22 cellular contexts compared by ENCODE assay signal in the genomic region with DNA sequence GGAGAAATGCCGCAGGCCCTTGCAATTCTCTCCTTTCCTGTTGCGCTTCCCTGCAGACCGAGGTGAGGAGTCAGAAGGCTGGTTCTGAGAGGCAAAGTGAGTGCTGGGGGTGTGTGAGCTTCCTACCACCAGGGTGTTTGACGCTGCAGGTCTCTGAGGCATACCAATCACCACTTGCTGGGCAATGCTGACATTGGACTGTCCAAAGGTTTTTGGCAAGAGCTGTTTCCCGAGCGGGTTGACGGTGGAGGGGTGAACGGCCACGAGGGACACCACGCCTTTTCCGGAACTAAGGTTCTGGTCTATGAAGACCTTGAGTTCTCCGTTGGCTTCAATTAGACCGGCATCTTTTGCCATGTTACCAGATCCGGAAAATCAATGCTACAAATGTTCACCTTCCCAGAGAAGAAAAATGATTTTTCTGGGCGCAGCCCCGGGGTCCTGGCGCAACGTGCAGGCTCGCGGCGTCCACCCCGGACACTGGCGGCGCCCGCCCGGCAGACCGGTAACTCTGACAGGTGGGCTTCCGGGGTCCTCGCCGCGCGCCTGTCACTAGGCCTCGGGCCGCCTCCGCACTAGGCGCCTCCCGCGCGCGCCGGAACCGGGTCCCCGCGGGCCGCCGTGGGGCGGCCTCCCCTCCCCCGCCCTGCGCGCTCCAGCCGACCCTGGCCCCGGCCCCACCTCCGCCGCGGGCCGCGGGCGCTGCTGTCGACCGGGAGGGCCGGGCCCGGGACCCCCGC. TPM values are rescaled to one million over a fixed set of nuclear protein-coding genes. Genes with fewer than 3 reads are reported as not detected.
DNase-seq lines count a peak whose midpoint lies in the region; ATAC-seq and TF ChIP-seq lines count a peak whose summit lies in the region.
"Had no signal": no experiment of that assay in that cellular context is flagged by ENCODE, and none has a peak within 500 bp of the region (broad histone marks: within the 10 kb centered on the region; RNA-seq: fewer than 3 reads in every experiment).

No MANE protein-coding gene starts in this region.

- peak; percentile 9 for DNase-seq in activated gamma-delta T cell (lab: John Stamatoyannopoulos, UW)
- DNase-seq in activated gamma-delta T cell treated with Interleukin-2 at 50 U/mL for 16 hours, result no peak
- no peak for DNase-seq in endothelial cell (ENCODE audit: low spot score)
- peak; percentile 52 for DNase-seq in mesendoderm
- DNase-seq in stomach, result no peak
- no peak for DNase-seq in esophagus squamous epithelium (lab: John Stamatoyannopoulos, UW)
- DNase-seq in NOMO-1 treated with dmso at 0.1 percent for 144 hours (lab: John Stamatoyannopoulos, UW; ENCODE audit: unreplicated experiment), result no peak
- DNase-seq: activated naive CD8-positive, alpha-beta T cell treated with anti-CD3 and anti-CD28 coated beads, Interleukin-2, amount 10 ng/mL, durations not matched to agents 7 days and 5 days; activated T-cell treated with anti-CD3 and anti-CD28 coated beads, Interleukin-2, amount 50 U/mL, for 24 hours; DMS79; foreskin keratinocyte; NCI-H1105 treated with DMSO at 0.1 percent for 48 hours; NCI-H2171 treated with DMSO at 0.1 percent for 48 hours; NCI-H774; SW 1271; upper lobe of right lung had no signal

- TF ChIP-seq POLR2A in stomach (IDR thresholded peaks at IDR 0.05) (no peak), esophagus squamous epithelium (IDR thresholded peaks at IDR 0.05) (no peak)

- H3K56ac ChIP-seq in mesendoderm (ENCODE audit: low read length), result no peak overlapping the region

- H3K4me3 Mint-ChIP-seq in endothelial cell (ENCODE audit: unreplicated experiment), result peak overlapping the region; percentile 56
- H3K4me3 Mint-ChIP-seq: activated naive CD8-positive, alpha-beta T cell treated with anti-CD3 and anti-CD28 coated beads, Interleukin-2, amount 10 ng/mL, durations not matched to agents 7 days and 5 days; activated T-cell treated with anti-CD3 and anti-CD28 coated beads, Interleukin-2, amount 50 U/mL, for 24 hours; stimulated activated memory B cell treated with anti-CD40 and anti-IgM and Interleukin-4, amounts not matched to agents 10 μg/mL and 1 μg/mL and 100 μg/mL, for 72 hours had no signal

- peak overlapping the region; percentile 87 for H3K18ac ChIP-seq in mesendoderm (ENCODE audit: low read length)

- no peak overlapping the region for H3K27ac ChIP-seq in mesendoderm (ENCODE audit: low read depth, low read length)
- H3K27ac ChIP-seq in stomach, result no peak overlapping the region
- no peak overlapping the region for H3K27ac ChIP-seq in esophagus squamous epithelium
- H3K27ac ChIP-seq: foreskin keratinocyte, KMS-11, upper lobe of right lung had no signal

- peaks cover 0 to 9% (median 0%) of the 10 kb centered on the region in 4 donors for H3K9me3 ChIP-seq in stomach
- H3K9me3 ChIP-seq in esophagus squamous epithelium, result no peaks in the 10 kb centered on the region
- H3K9me3 ChIP-seq: upper lobe of right lung had no signal

- H3K4me1 ChIP-seq in mesendoderm (ENCODE audit: control insufficient read depth, low read depth, low read length), result no peaks in the 10 kb centered on the region
- no peaks in the 10 kb centered on the region for H3K4me1 ChIP-seq in stomach
- H3K4me1 ChIP-seq in esophagus squamous epithelium, result no peaks in the 10 kb centered on the region
- H3K4me1 ChIP-seq: foreskin keratinocyte, upper lobe of right lung had no signal

- no peak for TF ChIP-seq EP300 in stomach (IDR thresholded peaks at IDR 0.05)

- peak overlapping the region; percentile 22 for H3K4me2 ChIP-seq in mesendoderm (ENCODE audit: low read length)
- H3K4me2 ChIP-seq: KMS-11 had no signal

- no peak overlapping the region for H4K8ac ChIP-seq in mesendoderm (ENCODE audit: low read depth, low read length)

- H3K36me3 Mint-ChIP-seq in endothelial cell (ENCODE audit: low read depth, unreplicated experiment), result no peaks in the 10 kb centered on the region
- H3K36me3 Mint-ChIP-seq: activated naive CD8-positive, alpha-beta T cell treated with anti-CD3 and anti-CD28 coated beads, Interleukin-2, amount 10 ng/mL, durations not matched to agents 7 days and 5 days; stimulated activated memory B cell treated with anti-CD40 and anti-IgM and Interleukin-4, amounts not matched to agents 10 μg/mL and 1 μg/mL and 100 μg/mL, for 72 hours had no signal

- no peak for TF ChIP-seq CTCF in endothelial cell (IDR thresholded peaks at IDR 0.05; ENCODE audit: unreplicated experiment)
- TF ChIP-seq CTCF in stomach (IDR thresholded peaks at IDR 0.05), result no peak
- TF ChIP-seq CTCF in esophagus squamous epithelium (IDR thresholded peaks at IDR 0.05), result no peak

- no peak overlapping the region for H3K27ac Mint-ChIP-seq in endothelial cell (ENCODE audit: unreplicated experiment)
- H3K27ac Mint-ChIP-seq: activated naive CD8-positive, alpha-beta T cell treated with anti-CD3 and anti-CD28 coated beads, Interleukin-2, amount 10 ng/mL, durations not matched to agents 7 days and 5 days; activated T-cell treated with anti-CD3 and anti-CD28 coated beads, Interleukin-2, amount 50 U/mL, for 24 hours; stimulated activated memory B cell treated with anti-CD40 and anti-IgM and Interleukin-4, amounts not matched to agents 10 μg/mL and 1 μg/mL and 100 μg/mL, for 72 hours had no signal

- intact Hi-C loops in stomach (cut with DNase I; ENCODE audit: low total_unique reads), result no loop called here
- intact Hi-C loops in esophagus squamous epithelium (cut with DNase I), result no loop called here

- H3K4me3 ChIP-seq in mesendoderm (ENCODE audit: low read length) (no peak overlapping the region), stomach (peak overlapping the region; percentile 23 to 33 (median 26)), esophagus squamous epithelium (peak overlapping the region in 1 of 4 donors; percentile 21)
- H3K4me3 ChIP-seq: upper lobe of right lung had no signal

- H2BK15ac ChIP-seq in mesendoderm (replicated peaks; ENCODE audit: low read depth), result no peak overlapping the region

- ATAC-seq in HG03469 (IDR thresholded peaks at IDR 0.05; ENCODE audit: unreplicated experiment), result no peak
- ATAC-seq: foreskin keratinocyte, Panc1, upper lobe of right lung had no signal

- no peaks in the 10 kb centered on the region for H3K4me1 Mint-ChIP-seq in endothelial cell (ENCODE audit: unreplicated experiment)
- H3K4me1 Mint-ChIP-seq: activated naive CD8-positive, alpha-beta T cell treated with anti-CD3 and anti-CD28 coated beads, Interleukin-2, amount 10 ng/mL, durations not matched to agents 7 days and 5 days; stimulated activated memory B cell treated with anti-CD40 and anti-IgM and Interleukin-4, amounts not matched to agents 10 μg/mL and 1 μg/mL and 100 μg/mL, for 72 hours had no signal

- peaks cover 3% of the 10 kb centered on the region for H3K27me3 Mint-ChIP-seq in endothelial cell (ENCODE audit: unreplicated experiment)
- H3K27me3 Mint-ChIP-seq: stimulated activated memory B cell treated with anti-CD40 and anti-IgM and Interleukin-4, amounts not matched to agents 10 μg/mL and 1 μg/mL and 100 μg/mL, for 72 hours had no signal

- H3K9ac ChIP-seq in mesendoderm (ENCODE audit: low read length), result no peak overlapping the region
- H3K9ac ChIP-seq: KMS-11 had no signal

- H4K5ac ChIP-seq in mesendoderm (ENCODE audit: low read length), result no peak overlapping the region

- H3K9me3 Mint-ChIP-seq in endothelial cell (ENCODE audit: unreplicated experiment), result no peaks in the 10 kb centered on the region
- H3K9me3 Mint-ChIP-seq: activated T-cell treated with anti-CD3 and anti-CD28 coated beads, Interleukin-2, amount 50 U/mL, for 24 hours had no signal

- H2BK5ac ChIP-seq in mesendoderm (ENCODE audit: low read length), result no peak overlapping the region

- H3K36me3 ChIP-seq in mesendoderm (ENCODE audit: control insufficient read depth, insufficient read depth, low read length) (no peaks in the 10 kb centered on the region), stomach (no peaks in the 10 kb centered on the region), esophagus squamous epithelium (no peaks in the 10 kb centered on the region)
- H3K36me3 ChIP-seq: upper lobe of right lung had no signal

- H3K23ac ChIP-seq in mesendoderm (ENCODE audit: low read length), result no peak overlapping the region

- no peak overlapping the region for H3K4ac ChIP-seq in mesendoderm (ENCODE audit: low read depth, low read length)

- H3K27me3 ChIP-seq in mesendoderm (ENCODE audit: insufficient read depth, low read length, poor library complexity), result no peaks in the 10 kb centered on the region
- H3K27me3 ChIP-seq in stomach, result peaks cover 0 to 13% (median 6%) of the 10 kb centered on the region in 3 donors
- peaks cover 0 to 23% (median 0%) of the 10 kb centered on the region in 4 donors for H3K27me3 ChIP-seq in esophagus squamous epithelium
- H3K27me3 ChIP-seq: upper lobe of right lung had no signal

- H2BK120ac ChIP-seq in mesendoderm (ENCODE audit: low read depth, low read length), result no peak overlapping the region

- WGBS in mesendoderm (ENCODE audit: extremely low coverage, insufficient coverage, low lambda C conversion rate), result no CpG with 5 or more reads among the region's 63 CpGs
- WGBS in stomach, 5 donors, result 7 to 39% (median 13%) methylated on average over 13 to 57 of the region's 63 CpGs
- WGBS in esophagus squamous epithelium, 2 donors, result 52% methylated on average over 22 of the region's 63 CpGs; no CpG with 5 or more reads in 1 of the 2 donors

- H3K79me1 ChIP-seq in mesendoderm (ENCODE audit: low read length), result no peaks in the 10 kb centered on the region

- H2AK5ac ChIP-seq in mesendoderm (ENCODE audit: low read length), result no peak overlapping the region

- no peaks in the 10 kb centered on the region for H3K79me2 ChIP-seq in mesendoderm (ENCODE audit: control insufficient read depth, insufficient read depth, low read length)

RNA-seq across cellular contexts. Expression of a gene that starts 44.9 kb away (rescaled TPM):
- total RNA-seq in endothelial cell (ENCODE audit: unreplicated experiment), result 0.18 TPM
- polyA plus RNA-seq in mesendoderm (2013, experiment 1 of 2), result 0.03 TPM
- polyA plus RNA-seq in mesendoderm (2013, experiment 2 of 2), result 0.03 TPM
- total RNA-seq in stomach, result not detected
- not detected for polyA plus RNA-seq in stomach
- total RNA-seq in esophagus squamous epithelium, result not detected
- total RNA-seq: activated naive CD8-positive, alpha-beta T cell treated with anti-CD3 and anti-CD28 coated beads, Interleukin-2, amount 10 ng/mL, durations not matched to agents 7 days and 5 days; foreskin keratinocyte; mononuclear cell; omental fat pad; upper lobe of right lung had no signal
- polyA plus RNA-seq: foreskin keratinocyte had no signal

Comparison
In these comparisons a context has a peak if more than half of its experiments do, and no peak if none do; other contexts are left out.
1. DNase-seq: peak in activated gamma-delta T cell (single experiment) and mesendoderm (single experiment); none in activated gamma-delta T cell treated with Interleukin-2 at 50 U/mL for 16 hours (single experiment), endothelial cell (single experiment), stomach (single experiment), esophagus squamous epithelium (single experiment) and NOMO-1 treated with dmso at 0.1 percent for 144 hours (single experiment).